Comparison of ENCODE assay signal across 15 cellular contexts in genomic region chr15:46277994-46278885, GRCh38.
DNase-seq lines count a peak whose midpoint lies in the region; ATAC-seq and TF ChIP-seq lines count a peak whose summit lies in the region.
"Had no signal": no experiment of that assay in that cellular context is flagged by ENCODE, and none has a peak within 500 bp of the region (broad histone marks: within the 10 kb centered on the region; RNA-seq: fewer than 3 reads in every experiment).

No MANE protein-coding gene starts in this region.

- H3K27me3 Mint-ChIP-seq in HFFc6 (ENCODE audit: insufficient read depth) (no peaks in the 10 kb centered on the region), type B pancreatic cell (peaks cover 6% of the 10 kb centered on the region)
- H3K27me3 Mint-ChIP-seq: activated CD4-positive, alpha-beta T cell treated with anti-CD3 and anti-CD28 coated beads for 36 hours; naive B cell; T-helper 17 cell had no signal

- DNase-seq in DMS153 treated with DMSO at 0.1 percent for 48 hours (lab: John Stamatoyannopoulos, UW; ENCODE audit: unreplicated experiment) = peak; percentile 77
- peak; percentile 65 for DNase-seq in NCI-H187 treated with DMSO at 0.1 percent for 48 hours (lab: John Stamatoyannopoulos, UW)
- DNase-seq in NCI-H774 (lab: John Stamatoyannopoulos, UW) = peak; percentile 90
- DNase-seq in medulla oblongata (ENCODE audit: extremely low spot score) = peak; percentile 30
- no peak for DNase-seq in activated T-cell treated with anti-CD3 and anti-CD28 coated beads, Interleukin-2, amount 50 U/mL, for 1 hour
- no peak for DNase-seq in HFFc6
- DNase-seq in type B pancreatic cell (ENCODE audit: extremely low spot score, unreplicated experiment) = no peak
- DNase-seq: activated CD4-positive, alpha-beta T cell treated with anti-CD3 and anti-CD28 coated beads for 36 hours; activated T-cell treated with anti-CD3 and anti-CD28 coated beads, Interleukin-2, amount 50 U/mL, for 48 hours; adrenal gland; left cardiac atrium; naive B cell; stimulated activated CD4-positive, alpha-beta T cell treated with anti-CD3 and anti-CD28 coated beads, Interleukin-4, amount 100 ng/mL, for 24 hours; T-helper 17 cell had no signal

- no peak overlapping the region for H3K27ac Mint-ChIP-seq in HFFc6
- no peak overlapping the region for H3K27ac Mint-ChIP-seq in type B pancreatic cell
- H3K27ac Mint-ChIP-seq: activated CD4-positive, alpha-beta T cell treated with anti-CD3 and anti-CD28 coated beads for 36 hours; naive B cell; T-helper 17 cell had no signal

- H3K4me3 Mint-ChIP-seq in HFFc6 (no peak overlapping the region), type B pancreatic cell (no peak overlapping the region)
- H3K4me3 Mint-ChIP-seq: activated CD4-positive, alpha-beta T cell treated with anti-CD3 and anti-CD28 coated beads for 36 hours; naive B cell; T-helper 17 cell had no signal

- no peak for ATAC-seq in HG03469 (IDR thresholded peaks at IDR 0.05; ENCODE audit: unreplicated experiment)
- ATAC-seq: activated CD4-positive, alpha-beta T cell treated with anti-CD3 and anti-CD28 coated beads for 36 hours; left cardiac atrium; T-helper 17 cell had no signal

- peaks cover 16% of the 10 kb centered on the region for H3K4me1 Mint-ChIP-seq in HFFc6 (ENCODE audit: low read depth)
- no peaks in the 10 kb centered on the region for H3K4me1 Mint-ChIP-seq in type B pancreatic cell (ENCODE audit: unreplicated experiment)
- H3K4me1 Mint-ChIP-seq: activated CD4-positive, alpha-beta T cell treated with anti-CD3 and anti-CD28 coated beads for 36 hours; naive B cell; T-helper 17 cell had no signal

- H3K36me3 Mint-ChIP-seq in HFFc6 (ENCODE audit: low read depth) (no peaks in the 10 kb centered on the region), type B pancreatic cell (no peaks in the 10 kb centered on the region)
- H3K36me3 Mint-ChIP-seq: naive B cell had no signal

- H3K9me3 Mint-ChIP-seq in HFFc6 (0 out of 2 replicates have a peak, but pooled peaks cover 8% of the 10 kb centered on the region), type B pancreatic cell (peaks cover 5% of the 10 kb centered on the region)

- TF ChIP-seq CTCF in HFFc6 (IDR thresholded peaks at IDR 0.05) (no peak), type B pancreatic cell (conservative IDR thresholded peaks at IDR 0.05) (no peak)

Comparison
In these comparisons a context has a peak if more than half of its experiments do, and no peak if none do; other contexts are left out.
1. DNase-seq: peak in DMS153 treated with DMSO at 0.1 percent for 48 hours (single experiment), NCI-H187 treated with DMSO at 0.1 percent for 48 hours (single experiment), NCI-H774 (single experiment) and medulla oblongata (single experiment); none in activated T-cell treated with anti-CD3 and anti-CD28 coated beads, Interleukin-2, amount 50 U/mL, for 1 hour (single experiment), HFFc6 (single experiment) and type B pancreatic cell (single experiment).